In the genomic region with DNA sequence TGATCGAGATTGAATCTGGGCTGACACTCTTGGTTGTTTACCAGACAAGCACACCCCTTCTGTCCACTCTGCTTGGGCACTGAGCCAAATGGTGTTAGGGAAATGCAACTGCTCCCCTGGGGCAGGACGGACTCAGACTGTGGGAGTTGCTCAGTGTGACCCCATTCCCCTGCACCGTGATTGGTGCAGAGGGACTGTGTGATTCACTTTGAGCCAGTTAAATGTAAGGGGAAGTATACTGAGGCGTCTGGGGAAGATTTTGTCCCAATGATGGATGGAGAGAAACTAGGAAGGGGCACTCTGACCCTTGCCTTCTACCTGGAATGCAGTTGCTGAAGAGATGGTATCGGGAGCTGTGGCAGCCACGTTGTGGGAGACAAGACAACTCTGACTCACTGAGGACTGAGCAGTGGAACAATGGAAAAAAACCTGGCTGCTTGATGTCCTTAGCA, we compare ENCODE assay signal across 17 cellular contexts.
DNase-seq lines count a peak whose midpoint lies in the region; ATAC-seq and TF ChIP-seq lines count a peak whose summit lies in the region.
"Had no signal": no experiment of that assay in that cellular context is flagged by ENCODE, and none has a peak within 500 bp of the region (broad histone marks: within the 10 kb centered on the region; RNA-seq: fewer than 3 reads in every experiment).

No MANE protein-coding gene starts in this region.

- TF ChIP-seq POLR2A in NB4 (IDR thresholded peaks at IDR 0.05; ENCODE audit: extremely low read depth, insufficient read length) = no peak

- no peak for ATAC-seq in HG02610 (IDR thresholded peaks at IDR 0.05; ENCODE audit: unreplicated experiment)
- no peak for ATAC-seq in activated naive CD4-positive, alpha-beta T cell treated with anti-CD3 and anti-CD28 coated beads, Interleukin-2, amount 50 U/mL, for 72 hours
- ATAC-seq: activated CD8-positive, alpha-beta memory T cell treated with anti-CD3 and anti-CD28 coated beads, Interleukin-2, amount 10 ng/mL, durations not matched to agents 7 days and 5 days; Panc1; T-cell had no signal

- peak overlapping the region; percentile 50 for H3K18ac ChIP-seq in trophoblast cell (ENCODE audit: low read length)

- peak overlapping the region; percentile 66 for H2BK12ac ChIP-seq in trophoblast cell (ENCODE audit: low read length)

- DNase-seq in NB4 (ENCODE audit: low read depth) = peak; percentile 20
- DNase-seq in SK-N-SH = peak; percentile 74
- DNase-seq in left ventricle myocardium inferior = peak; percentile 52
- peak; percentile 68 to 84 for DNase-seq in trophoblast cell
- no peak for DNase-seq in putamen (ENCODE audit: low spot score)
- DNase-seq in activated naive CD4-positive, alpha-beta T cell treated with anti-CD3 and anti-CD28 coated beads, Interleukin-2, amount 50 U/mL, for 72 hours (ENCODE audit: low spot score in 2 of 2) = no peak
- DNase-seq: activated CD8-positive, alpha-beta memory T cell treated with anti-CD3 and anti-CD28 coated beads, Interleukin-2, amount 10 ng/mL, durations not matched to agents 7 days and 5 days; activated gamma-delta T cell treated with Interleukin-2 at 50 U/mL for 16 hours; DMS79; effector CD8-positive, alpha-beta T cell; mesendoderm; T-cell had no signal

- H3K14ac ChIP-seq in trophoblast cell (ENCODE audit: low read length) = peak overlapping the region; percentile 28

- CTCF ChIA-PET in SK-N-SH (lab: Yijun Ruan, JAX) = interaction anchor here (1.3 to 1.5 kb wide), 3 partner anchors 11 to 159 kb away, joined by 3 to 4 read pairs (median 3); no protein-coding TSS in a partner anchor

- TF ChIP-seq CTCF in NB4 (IDR thresholded peaks at IDR 0.05; ENCODE audit: low read depth, low read length) (no peak), SK-N-SH (IDR thresholded peaks at IDR 0.05) (no peak), left ventricle myocardium inferior (IDR thresholded peaks at IDR 0.05; ENCODE audit: borderline replicate concordance) (no peak)

- H3K9me3 ChIP-seq in SK-N-SH (no peaks in the 10 kb centered on the region), left ventricle myocardium inferior (replicated peaks) (peaks cover 1% of the 10 kb centered on the region), trophoblast cell (ENCODE audit: insufficient read depth, low read depth, low read length) (no peaks in the 10 kb centered on the region)

- no peak overlapping the region for H3K4ac ChIP-seq in trophoblast cell (ENCODE audit: low read depth, low read length)

- H2AK5ac ChIP-seq in trophoblast cell (ENCODE audit: low read length) = peak overlapping the region; percentile 31

- H3K9ac ChIP-seq in SK-N-SH = no peak overlapping the region
- H3K9ac ChIP-seq in trophoblast cell (ENCODE audit: low read length) = no peak overlapping the region
- H3K9ac ChIP-seq: BLaER1 had no signal

- peak overlapping the region; percentile 2 for H2BK5ac ChIP-seq in trophoblast cell (ENCODE audit: low read depth, low read length, poor library complexity)

- H4K12ac ChIP-seq in trophoblast cell (ENCODE audit: low read depth, low read length) = no peak overlapping the region

- no peak overlapping the region for H3K27ac Mint-ChIP-seq in activated naive CD4-positive, alpha-beta T cell treated with anti-CD3 and anti-CD28 coated beads, Interleukin-2, amount 50 U/mL, for 72 hours
- H3K27ac Mint-ChIP-seq: activated CD8-positive, alpha-beta memory T cell treated with anti-CD3 and anti-CD28 coated beads, Interleukin-2, amount 10 ng/mL, durations not matched to agents 7 days and 5 days; stimulated activated naive CD8-positive, alpha-beta T cell treated with anti-CD3 and anti-CD28 coated beads, Interleukin-15, Interleukin-2, amounts not matched to agents 100 ng/mL and 50 ng/mL, for 24 hours; T-cell had no signal

- POLR2A ChIA-PET in SK-N-SH (lab: Yijun Ruan, JAX) = no interaction called here

- H3K79me2 ChIP-seq in SK-N-SH (ENCODE audit: insufficient read depth) = no peaks in the 10 kb centered on the region
- H3K79me2 ChIP-seq in trophoblast cell (ENCODE audit: control insufficient read depth, insufficient read depth, low read length, poor library complexity) = peaks cover 1% of the 10 kb centered on the region

- H4K8ac ChIP-seq in trophoblast cell (ENCODE audit: low read depth, low read length) = peak overlapping the region; percentile 5

- peak in 1 of 2 experiments; percentile 80; a peak in 2 of 4 replicates for TF ChIP-seq EP300 in SK-N-SH (IDR thresholded peaks at IDR 0.05; ENCODE audit: borderline replicate concordance in 1 of 2, low read depth in 1 of 2, low read length in 1 of 2)

- no peak overlapping the region for H3K23ac ChIP-seq in trophoblast cell (ENCODE audit: low read length)

- H3K9me3 Mint-ChIP-seq in activated naive CD4-positive, alpha-beta T cell treated with anti-CD3 and anti-CD28 coated beads, Interleukin-2, amount 50 U/mL, for 72 hours = peaks cover 4 to 10% of the 10 kb centered on the region in 2 donors
- H3K9me3 Mint-ChIP-seq: IgD-negative memory B cell, T-cell had no signal

- 35% methylated on average over 6 of the region's 6 CpGs for WGBS in SK-N-SH (ENCODE audit: low lambda C conversion rate)
- WGBS in trophoblast cell (ENCODE audit: extremely low coverage, insufficient coverage, insufficient read length) = no CpG with 5 or more reads among the region's 6 CpGs

- H3K27me3 ChIP-seq in SK-N-SH (ENCODE audit: insufficient read depth) (no peaks in the 10 kb centered on the region), left ventricle myocardium inferior (ENCODE audit: low read depth) (no peaks in the 10 kb centered on the region), trophoblast cell (ENCODE audit: insufficient read depth, low read length) (no peaks in the 10 kb centered on the region)
- H3K27me3 ChIP-seq: BLaER1 had no signal

- H3F3A ChIP-seq in SK-N-SH (replicated peaks; ENCODE audit: insufficient read depth) = no peaks in the 10 kb centered on the region

- H3K36me3 ChIP-seq in SK-N-SH (replicated peaks in 1 of 2; ENCODE audit: control insufficient read depth in 1 of 2, insufficient read depth in 2 of 2, low read length in 1 of 2) = no peaks in the 10 kb centered on the region
- no peaks in the 10 kb centered on the region for H3K36me3 ChIP-seq in left ventricle myocardium inferior
- no peaks in the 10 kb centered on the region for H3K36me3 ChIP-seq in trophoblast cell (ENCODE audit: control insufficient read depth in 1 of 2, insufficient read depth in 2 of 2, low read length in 2 of 2)
- H3K36me3 ChIP-seq: BLaER1 had no signal

- peak; percentile 16; the same call in 1 of the 2 replicates for TF ChIP-seq RAD21 in SK-N-SH (IDR thresholded peaks at IDR 0.05; ENCODE audit: low read length)

- H3K4me3 ChIP-seq in NB4 (ENCODE audit: low read depth, low read length) (no peak overlapping the region), SK-N-SH (ENCODE audit: low read depth in 2 of 2, low read length in 1 of 2) (no peak overlapping the region), left ventricle myocardium inferior (no peak overlapping the region), trophoblast cell (ENCODE audit: low read depth, low read length) (no peak overlapping the region)
- H3K4me3 ChIP-seq: BLaER1 had no signal

- no peaks in the 10 kb centered on the region for H4K20me1 ChIP-seq in SK-N-SH (ENCODE audit: insufficient read depth)
- H4K20me1 ChIP-seq: BLaER1 had no signal

- 0 out of 2 replicates have a peak overlapping the region, but pooled peaks have one; percentile 5 for H2AFZ ChIP-seq in SK-N-SH (ENCODE audit: low read depth)
- no peak overlapping the region for H2AFZ ChIP-seq in trophoblast cell (ENCODE audit: insufficient read depth, low read length, poor library complexity)

- intact Hi-C loops in left ventricle myocardium inferior (cut with micrococcal nuclease) = no loop called here

- no peaks in the 10 kb centered on the region for H3K9me2 ChIP-seq in SK-N-SH

- H2BK120ac ChIP-seq in trophoblast cell (ENCODE audit: insufficient read depth, low read length, poor library complexity) = peak overlapping the region; percentile 2

- H4K91ac ChIP-seq in trophoblast cell (ENCODE audit: low read depth, low read length) = peak overlapping the region; percentile 58

- H3K4me1 ChIP-seq in SK-N-SH (ENCODE audit: control insufficient read depth in 1 of 2, insufficient read depth in 2 of 2, low read depth in 1 of 2, low read length in 1 of 2) (peaks cover 0 to 16% of the 10 kb centered on the region in 2 experiments; a peak in 2 of 4 replicates), left ventricle myocardium inferior (peaks cover 11% of the 10 kb centered on the region), trophoblast cell (ENCODE audit: control insufficient read depth in 1 of 2, insufficient read depth in 2 of 2, low read length in 2 of 2) (peaks cover 16 to 23% of the 10 kb centered on the region in 2 experiments)
- H3K4me1 ChIP-seq: BLaER1 had no signal

- peak overlapping the region in 1 of 2 experiments; percentile 95; a peak in 2 of 4 replicates for H3K27ac ChIP-seq in SK-N-SH (ENCODE audit: low read depth in 2 of 2, low read length in 1 of 2)
- peak overlapping the region; percentile 19 for H3K27ac ChIP-seq in left ventricle myocardium inferior (replicated peaks)
- no peak overlapping the region for H3K27ac ChIP-seq in trophoblast cell (ENCODE audit: low read depth, low read length)
- H3K27ac ChIP-seq: BLaER1 had no signal

- peaks cover 39% of the 10 kb centered on the region for H3K79me1 ChIP-seq in trophoblast cell (ENCODE audit: low read length)

- peaks cover 0 to 11% of the 10 kb centered on the region in 2 donors for H3K36me3 Mint-ChIP-seq in activated naive CD4-positive, alpha-beta T cell treated with anti-CD3 and anti-CD28 coated beads, Interleukin-2, amount 50 U/mL, for 72 hours
- H3K36me3 Mint-ChIP-seq: activated CD8-positive, alpha-beta memory T cell treated with anti-CD3 and anti-CD28 coated beads, Interleukin-2, amount 10 ng/mL, durations not matched to agents 7 days and 5 days; IgD-negative memory B cell; T-cell had no signal

- no peak overlapping the region for H3K4me2 ChIP-seq in SK-N-SH
- no peak overlapping the region for H3K4me2 ChIP-seq in trophoblast cell (ENCODE audit: low read length)
- H3K4me2 ChIP-seq: BLaER1 had no signal

TF ChIP-seq in SK-N-SH, 30 proteins besides CTCF, POLR2A, EP300 and RAD21:
- TF ChIP-seq FOXJ3 (CRISPR knock-in tag; IDR thresholded peaks at IDR 0.05) = peak; percentile 71; the same call in 1 of the 2 replicates
- TF ChIP-seq RFX5 (IDR thresholded peaks at IDR 0.05; ENCODE audit: low read length) = peak; percentile 63
- TF ChIP-seq SMC3 (IDR thresholded peaks at IDR 0.05; ENCODE audit: low read depth, low read length) = no peak
- TF ChIP-seq GATA2 (CRISPR knock-in tag; IDR thresholded peaks at IDR 0.05) = peak; percentile 64
TF ChIP-seq in SK-N-SH: peak in this region for 3.

Comparison
In these comparisons a context has a peak if more than half of its experiments do, and no peak if none do; other contexts are left out.
1. DNase-seq: peak in NB4 (single experiment), SK-N-SH (single experiment), left ventricle myocardium inferior (single experiment) and trophoblast cell (2 of 2); none in putamen (single experiment) and activated naive CD4-positive, alpha-beta T cell treated with anti-CD3 and anti-CD28 coated beads, Interleukin-2, amount 50 U/mL, for 72 hours (0 of 2).